In genomic region chr19:56834564-56835375, GRCh38 we compare ENCODE assay signal across 26 cellular contexts. TPM values are rescaled to one million over a fixed set of nuclear protein-coding genes. Genes with fewer than 3 reads are reported as not detected.
A peak's percentile ranks its signal among the peaks of the same experiment; 100 is the strongest.
DNase-seq lines count a peak whose midpoint lies in the region; ATAC-seq, FAIRE-seq and TF ChIP-seq lines count a peak whose summit lies in the region.
"Had no signal": no experiment of that assay in that cellular context is flagged by ENCODE, and none has a peak within 500 bp of the region (broad histone marks: within the 10 kb centered on the region; RNA-seq: fewer than 3 reads in every experiment).

No MANE protein-coding gene starts in this region.

- no peak overlapping the region for H3K4ac ChIP-seq in neuronal stem cell (ENCODE audit: low read length)

- H3K27me3 ChIP-seq in adrenal gland = no peaks in the 10 kb centered on the region
- H3K27me3 ChIP-seq in neuronal stem cell (ENCODE audit: control insufficient read depth in 3 of 3, insufficient read depth in 3 of 3, low read depth in 1 of 3, low read length in 3 of 3) = peaks cover 0 to 17% (median 2%) of the 10 kb centered on the region in 3 experiments
- H3K27me3 ChIP-seq: BLaER1 had no signal

- WGBS in adrenal gland, 4 donors = 58 to 78% (median 69%) methylated on average over 5 of the region's 5 CpGs
- no CpG with 5 or more reads among the region's 5 CpGs for WGBS in neuronal stem cell (ENCODE audit: extremely low coverage in 2 of 2, insufficient read length in 2 of 2, insufficient replicate concordance in 1 of 2), 2 donors

- ATAC-seq in Right ventricle myocardium inferior = no peak
- no peak for ATAC-seq in stimulated activated memory B cell treated with anti-CD40 and anti-IgM and Interleukin-4, amounts not matched to agents 10 μg/mL and 1 μg/mL and 100 μg/mL, for 72 hours
- ATAC-seq: GM23338, Panc1 had no signal

- H2AFZ ChIP-seq in neuronal stem cell (ENCODE audit: low read length) = no peak overlapping the region
- H2AFZ ChIP-seq: GM23338 had no signal

- H3K4me2 ChIP-seq in neuronal stem cell (ENCODE audit: insufficient read depth, low read length, poor library complexity, severe bottlenecking) = no peak overlapping the region
- H3K4me2 ChIP-seq: BLaER1, GM23338, KMS-11, SK-N-SH had no signal

- DNase-seq in D721Med (ENCODE audit: insufficient read length, low spot score) (no peak), MV-4-11 (lab: John Stamatoyannopoulos, UW) (peak; percentile 61), adrenal gland (peak in 6 of 7 donors; percentile 46 to 73 (median 60)), neuronal stem cell (ENCODE audit: low spot score) (no peak), Right ventricle myocardium inferior (ENCODE audit: missing footprints) (no peak), NOMO-1 (lab: John Stamatoyannopoulos, UW; ENCODE audit: unreplicated experiment in 2 of 2) (no peak)
- DNase-seq: CD4-positive, CD25-positive, alpha-beta regulatory T cell; HFFc6; NCI-H1105 treated with DMSO at 0.1 percent for 48 hours; NCI-H146; NCI-H1930; NCI-H446; NCI-H524 treated with DMSO at 0.1 percent for 48 hours; NCI-H82; SIG-M5; SK-N-SH; SW 1271 had no signal

- TF ChIP-seq CTCF in D721Med (IDR thresholded peaks at IDR 0.05; ENCODE audit: insufficient read depth, missing control alignments) (no peak), adrenal gland (IDR thresholded peaks at IDR 0.05) (no peak)

- no peak overlapping the region for H2BK12ac ChIP-seq in neuronal stem cell (ENCODE audit: low read length)

- no peaks in the 10 kb centered on the region for H3K9me3 ChIP-seq in adrenal gland (replicated peaks in 1 of 3)
- H3K9me3 ChIP-seq in neuronal stem cell (replicated peaks in 1 of 2; ENCODE audit: control insufficient read depth in 2 of 2, insufficient read depth in 1 of 2, low read depth in 1 of 2, low read length in 2 of 2) = peaks cover 6 to 31% of the 10 kb centered on the region in 2 donors
- H3K9me3 ChIP-seq: HAP-1, SK-N-SH had no signal

- no peaks in the 10 kb centered on the region for H3K36me3 Mint-ChIP-seq in stimulated activated memory B cell treated with anti-CD40 and anti-IgM and Interleukin-4, amounts not matched to agents 10 μg/mL and 1 μg/mL and 100 μg/mL, for 72 hours
- H3K36me3 Mint-ChIP-seq: IgD-negative memory B cell had no signal

- no peak overlapping the region for H3K4me3 ChIP-seq in adrenal gland
- H3K4me3 ChIP-seq in neuronal stem cell (ENCODE audit: low read length in 2 of 2) = no peak overlapping the region
- H3K4me3 ChIP-seq: BLaER1, GM23338, HAP-1 had no signal

- peaks cover 0 to 28% of the 10 kb centered on the region in 2 donors for H3K4me1 ChIP-seq in adrenal gland (replicated peaks in 1 of 2)
- peaks cover 2 to 16% of the 10 kb centered on the region in 2 donors for H3K4me1 ChIP-seq in neuronal stem cell (ENCODE audit: control insufficient read depth in 2 of 2, insufficient read depth in 1 of 2, low read depth in 1 of 2, low read length in 2 of 2)
- H3K4me1 ChIP-seq: BLaER1, HAP-1 had no signal

- H3K27ac ChIP-seq in adrenal gland = peak overlapping the region in 3 of 5 donors; percentile 53 to 78 (median 65)
- H3K27ac ChIP-seq in neuronal stem cell (replicated peaks; ENCODE audit: low read length) = no peak overlapping the region
- H3K27ac ChIP-seq: BLaER1, KMS-11 had no signal

- H2BK120ac ChIP-seq in neuronal stem cell (ENCODE audit: low read depth, low read length) = no peak overlapping the region

- H3K9me3 Mint-ChIP-seq in stimulated activated memory B cell treated with anti-CD40 and anti-IgM and Interleukin-4, amounts not matched to agents 10 μg/mL and 1 μg/mL and 100 μg/mL, for 72 hours = peaks cover 27% of the 10 kb centered on the region

- no peak overlapping the region for H3K18ac ChIP-seq in neuronal stem cell (ENCODE audit: low read length)

- no peak overlapping the region for H3K27ac Mint-ChIP-seq in stimulated activated memory B cell treated with anti-CD40 and anti-IgM and Interleukin-4, amounts not matched to agents 10 μg/mL and 1 μg/mL and 100 μg/mL, for 72 hours
- H3K27ac Mint-ChIP-seq: GM23338, HFFc6, IgD-negative memory B cell had no signal

- no peak overlapping the region for H3K14ac ChIP-seq in neuronal stem cell (ENCODE audit: low read length)

- H4K91ac ChIP-seq in neuronal stem cell (ENCODE audit: low read depth, low read length, poor library complexity) = no peak overlapping the region

- H2AK5ac ChIP-seq in neuronal stem cell (ENCODE audit: low read depth, low read length) = no peak overlapping the region

- peaks cover 6% of the 10 kb centered on the region for H3K79me1 ChIP-seq in neuronal stem cell (ENCODE audit: low read depth, low read length)

- TF ChIP-seq POLR2A in adrenal gland (IDR thresholded peaks at IDR 0.05) = no peak

- H3K23ac ChIP-seq in neuronal stem cell (ENCODE audit: low read depth, low read length, poor library complexity) = no peak overlapping the region

- no peak overlapping the region for H2BK15ac ChIP-seq in neuronal stem cell (ENCODE audit: low read length)

- H3K4me3 Mint-ChIP-seq in stimulated activated memory B cell treated with anti-CD40 and anti-IgM and Interleukin-4, amounts not matched to agents 10 μg/mL and 1 μg/mL and 100 μg/mL, for 72 hours = no peak overlapping the region
- H3K4me3 Mint-ChIP-seq: GM23338, HFFc6 had no signal

- no peak overlapping the region for H4K8ac ChIP-seq in neuronal stem cell (ENCODE audit: low read depth, low read length)

- H2BK5ac ChIP-seq in neuronal stem cell (ENCODE audit: low read length) = peak overlapping the region; percentile 3

- H3K4me1 Mint-ChIP-seq in stimulated activated memory B cell treated with anti-CD40 and anti-IgM and Interleukin-4, amounts not matched to agents 10 μg/mL and 1 μg/mL and 100 μg/mL, for 72 hours = no peaks in the 10 kb centered on the region
- H3K4me1 Mint-ChIP-seq: CD4-positive, CD25-positive, alpha-beta regulatory T cell; GM23338; IgD-negative memory B cell had no signal

- H3K36me3 ChIP-seq in adrenal gland (replicated peaks in 1 of 2) (no peaks in the 10 kb centered on the region), neuronal stem cell (replicated peaks in 1 of 2; ENCODE audit: control insufficient read depth in 2 of 2, insufficient read depth in 2 of 2, low read length in 2 of 2) (peaks cover 0 to 21% of the 10 kb centered on the region in 2 donors)
- H3K36me3 ChIP-seq: BLaER1, HAP-1 had no signal

- FAIRE-seq in D721Med (lab: Jason Lieb, UNC) = peak; percentile 29
- FAIRE-seq: G401.6 had no signal

- peaks cover 9% of the 10 kb centered on the region for H3K27me3 Mint-ChIP-seq in stimulated activated memory B cell treated with anti-CD40 and anti-IgM and Interleukin-4, amounts not matched to agents 10 μg/mL and 1 μg/mL and 100 μg/mL, for 72 hours
- H3K27me3 Mint-ChIP-seq: CD4-positive, CD25-positive, alpha-beta regulatory T cell had no signal

- intact Hi-C loops in adrenal gland (cut with DNase I) (no loop called here), Right ventricle myocardium inferior (cut with DNase I) (loop anchor here (5.0 kb wide), 1 partner anchor 87 kb away; no protein-coding TSS in a partner anchor)

- H3K9ac ChIP-seq in neuronal stem cell (ENCODE audit: low read depth, low read length, poor library complexity) = no peak overlapping the region
- H3K9ac ChIP-seq: BLaER1, KMS-11, SK-N-SH had no signal

RNA-seq across cellular contexts. Expression of gene PEG3, which starts 5.8 kb away (rescaled TPM):
- total RNA-seq in adrenal gland (100 to 1,000 TPM; 114 to 514 (median 235) TPM), Right ventricle myocardium inferior (7.9 TPM)
- polyA plus RNA-seq in adrenal gland = 100 to 1,000 TPM in 1 of 3 donors, 10 to 100 TPM in 2; 17.3 to 511 (median 49.1) TPM
- 27.5 TPM for polyA plus RNA-seq in neuronal stem cell (2013, experiment 1 of 2)
- polyA plus RNA-seq in neuronal stem cell (2013, experiment 2 of 2) = 28.8 TPM
- total RNA-seq: A172, GM23338, HFFc6 had no signal
- polyA plus RNA-seq: GM23338, IgD-negative memory B cell had no signal

RNA-seq across cellular contexts. Expression of gene ZIM2, which starts 5.8 kb away (rescaled TPM):
- 10 to 100 TPM in 2 of 8 donors, 1 to 10 TPM in 6; 1.7 to 19.6 (median 5.0) TPM for total RNA-seq in adrenal gland
- 1 to 10 TPM in 2 of 3 donors, under 1 TPM in 1; 0.24 to 6.2 (median 1.4) TPM for polyA plus RNA-seq in adrenal gland
- 2.7 TPM for polyA plus RNA-seq in neuronal stem cell (2013, experiment 1 of 2)
- 2.3 TPM for polyA plus RNA-seq in neuronal stem cell (2013, experiment 2 of 2)
- total RNA-seq in Right ventricle myocardium inferior = not detected
- total RNA-seq: A172; CD4-positive, CD25-positive, alpha-beta regulatory T cell; GM23338; HFFc6 had no signal
- polyA plus RNA-seq: CD4-positive, CD25-positive, alpha-beta regulatory T cell; GM23338; IgD-negative memory B cell; SK-N-SH had no signal

Comparison
In these comparisons a context has a peak if more than half of its experiments do, and no peak if none do; other contexts are left out.
1. DNase-seq: peak in MV-4-11 (single experiment) and adrenal gland (6 of 7); none in D721Med (single experiment), neuronal stem cell (single experiment), Right ventricle myocardium inferior (single experiment) and NOMO-1 (0 of 2).
2. RNA of gene PEG3, which starts 5.8 kb away (total RNA-seq): 114 to 514 TPM in adrenal gland; 7.9 TPM in Right ventricle myocardium inferior (single experiment); every median in the first group is over 10 times any median in the second.